In genomic region chr2:223601932-223602676, GRCh38 we compare ENCODE assay signal across 8 cellular contexts. TPM values are rescaled to one million over a fixed set of nuclear protein-coding genes. Genes with fewer than 3 reads are reported as not detected.
A peak's percentile ranks its signal among the peaks of the same experiment; 100 is the strongest.
DNase-seq lines count a peak whose midpoint lies in the region; ATAC-seq and TF ChIP-seq lines count a peak whose summit lies in the region.

Gene SCG2, minus strand, starts transcription at chr2:223602361. Its CDS starts 3,079 bp downstream, at chr2:223599282.

- peaks cover 3% of the 10 kb centered on the region for H3K4me1 Mint-ChIP-seq in activated CD8-positive, alpha-beta T cell treated with anti-CD3 and anti-CD28 coated beads, Interleukin-2, amount 10 ng/mL, durations not matched to agents 7 days and 5 days (ENCODE audit: low read depth)

- no peak within 1 kb of the TSS for H2AFZ ChIP-seq in neuronal stem cell (ENCODE audit: low read length)

- no peaks in the 10 kb centered on the region for H3K36me3 ChIP-seq in neuronal stem cell (replicated peaks in 1 of 2; ENCODE audit: control insufficient read depth in 2 of 2, insufficient read depth in 2 of 2, low read length in 2 of 2)
- H3K36me3 ChIP-seq in uterus, result no peaks in the 10 kb centered on the region

- TF ChIP-seq POLR2A in uterus (IDR thresholded peaks at IDR 0.05), result no peak

- no peaks in the 10 kb centered on the region for H3K79me1 ChIP-seq in neuronal stem cell (ENCODE audit: low read depth, low read length)

- H2BK5ac ChIP-seq in neuronal stem cell (ENCODE audit: low read length), result no peak within 1 kb of the TSS

- DNase-seq in AG08395 (ENCODE audit: low spot score) (peak; percentile 84), NCI-H226 (peak; percentile 73), fibroblast of villous mesenchyme (ENCODE audit: low read depth) (peak; percentile 93), neuronal stem cell (ENCODE audit: low spot score) (peak; percentile 64), uterus (peak; percentile 63 to 68)
- peak; percentile 76 for DNase-seq in activated CD8-positive, alpha-beta T cell treated with anti-CD3 and anti-CD28 coated beads, Interleukin-2, amount 10 ng/mL, durations not matched to agents 7 days and 5 days

- no peak within 1 kb of the TSS for H3K18ac ChIP-seq in neuronal stem cell (ENCODE audit: low read length)

- H3K4me2 ChIP-seq in neuronal stem cell (ENCODE audit: insufficient read depth, low read length, poor library complexity, severe bottlenecking), result no peak within 1 kb of the TSS

- ATAC-seq in GM18511 (IDR thresholded peaks at IDR 0.05; ENCODE audit: unreplicated experiment) (peak; percentile 90), HG03095 (IDR thresholded peaks at IDR 0.05; ENCODE audit: unreplicated experiment) (peak; percentile 92)
- peak; percentile 94 for ATAC-seq in activated CD8-positive, alpha-beta T cell treated with anti-CD3 and anti-CD28 coated beads, Interleukin-2, amount 10 ng/mL, durations not matched to agents 7 days and 5 days

- H3K27ac ChIP-seq in neuronal stem cell (replicated peaks; ENCODE audit: low read length) (no peak within 1 kb of the TSS), uterus (no peak within 1 kb of the TSS)

- H2AK5ac ChIP-seq in neuronal stem cell (ENCODE audit: low read depth, low read length), result no peak within 1 kb of the TSS

- TF ChIP-seq CTCF in fibroblast of villous mesenchyme (IDR thresholded peaks at IDR 0.05; ENCODE audit: insufficient read depth, low read depth, low read length) (peak; percentile 30), uterus (IDR thresholded peaks at IDR 0.05) (peak in 2 of 4 experiments; percentile 4 to 30)

- CTCF ChIA-PET in activated CD8-positive, alpha-beta T cell treated with anti-CD3 and anti-CD28 coated beads, Interleukin-2, amount 10 ng/mL, durations not matched to agents 7 days and 5 days (lab: Charles Lee), result interaction anchor here (1.0 to 1.8 kb wide), 3 partner anchors 32 to 630 kb away, joined by 4 to 7 read pairs (median 5); no protein-coding TSS in a partner anchor

- H2BK15ac ChIP-seq in neuronal stem cell (ENCODE audit: low read length), result no peak within 1 kb of the TSS

- no peak within 1 kb of the TSS for H4K91ac ChIP-seq in neuronal stem cell (ENCODE audit: low read depth, low read length, poor library complexity)

- no peak within 1 kb of the TSS for H3K4me3 Mint-ChIP-seq in activated CD8-positive, alpha-beta T cell treated with anti-CD3 and anti-CD28 coated beads, Interleukin-2, amount 10 ng/mL, durations not matched to agents 7 days and 5 days

- no peak within 1 kb of the TSS for H4K8ac ChIP-seq in neuronal stem cell (ENCODE audit: low read depth, low read length)

- H3K23ac ChIP-seq in neuronal stem cell (ENCODE audit: low read depth, low read length, poor library complexity), result no peak within 1 kb of the TSS

- H3K4me3 ChIP-seq in fibroblast of villous mesenchyme (ENCODE audit: low read depth, low read length) (peak within 1 kb of the TSS; percentile 16), neuronal stem cell (ENCODE audit: low read length in 2 of 2) (no peak within 1 kb of the TSS), uterus (no peak within 1 kb of the TSS)

- no peaks in the 10 kb centered on the region for H3K36me3 Mint-ChIP-seq in activated CD8-positive, alpha-beta T cell treated with anti-CD3 and anti-CD28 coated beads, Interleukin-2, amount 10 ng/mL, durations not matched to agents 7 days and 5 days (ENCODE audit: low read depth)

- no peaks in the 10 kb centered on the region for H3K27me3 ChIP-seq in neuronal stem cell (ENCODE audit: control insufficient read depth in 3 of 3, insufficient read depth in 3 of 3, low read depth in 1 of 3, low read length in 3 of 3)
- no peaks in the 10 kb centered on the region for H3K27me3 ChIP-seq in uterus

- no peaks in the 10 kb centered on the region for H3K9me3 Mint-ChIP-seq in activated CD8-positive, alpha-beta T cell treated with anti-CD3 and anti-CD28 coated beads, Interleukin-2, amount 10 ng/mL, durations not matched to agents 7 days and 5 days (ENCODE audit: insufficient read depth)

- POLR2A ChIA-PET in activated CD8-positive, alpha-beta T cell treated with anti-CD3 and anti-CD28 coated beads, Interleukin-2, amount 10 ng/mL, durations not matched to agents 7 days and 5 days (lab: Charles Lee), result no interaction called here

- no peak within 1 kb of the TSS for H2BK12ac ChIP-seq in neuronal stem cell (ENCODE audit: low read length)

- no peak within 1 kb of the TSS for H2BK120ac ChIP-seq in neuronal stem cell (ENCODE audit: low read depth, low read length)

- no peak within 1 kb of the TSS for H3K27ac Mint-ChIP-seq in activated CD8-positive, alpha-beta T cell treated with anti-CD3 and anti-CD28 coated beads, Interleukin-2, amount 10 ng/mL, durations not matched to agents 7 days and 5 days

- intact Hi-C loops in uterus (cut with DNase I; ENCODE audit: low total_unique reads), result no loop called here

- no peak within 1 kb of the TSS for H3K4ac ChIP-seq in neuronal stem cell (ENCODE audit: low read length)

- H3K14ac ChIP-seq in neuronal stem cell (ENCODE audit: low read length), result no peak within 1 kb of the TSS

- no peaks in the 10 kb centered on the region for H3K9me3 ChIP-seq in neuronal stem cell (replicated peaks in 1 of 2; ENCODE audit: control insufficient read depth in 2 of 2, insufficient read depth in 1 of 2, low read depth in 1 of 2, low read length in 2 of 2)
- H3K9me3 ChIP-seq in uterus, result no peaks in the 10 kb centered on the region

- WGBS in neuronal stem cell (ENCODE audit: extremely low coverage in 2 of 2, insufficient read length in 2 of 2, insufficient replicate concordance in 1 of 2), 2 donors, result no CpG with 5 or more reads among the region's 17 CpGs

- H3K9ac ChIP-seq in neuronal stem cell (ENCODE audit: low read depth, low read length, poor library complexity), result no peak within 1 kb of the TSS

- H3K4me1 ChIP-seq in neuronal stem cell (ENCODE audit: control insufficient read depth in 2 of 2, insufficient read depth in 1 of 2, low read depth in 1 of 2, low read length in 2 of 2) (no peaks in the 10 kb centered on the region), uterus (no peaks in the 10 kb centered on the region)

- H3K27me3 Mint-ChIP-seq in activated CD8-positive, alpha-beta T cell treated with anti-CD3 and anti-CD28 coated beads, Interleukin-2, amount 10 ng/mL, durations not matched to agents 7 days and 5 days (ENCODE audit: low read depth), result no peaks in the 10 kb centered on the region

RNA-seq across cellular contexts. Expression of gene SCG2, which starts in this region (rescaled TPM):
- not detected for total RNA-seq in activated CD8-positive, alpha-beta T cell treated with anti-CD3 and anti-CD28 coated beads, Interleukin-2, amount 10 ng/mL, durations not matched to agents 7 days and 5 days
- total RNA-seq in fibroblast of villous mesenchyme, result 0.86 and 0.97 TPM in 2 replicates
- polyA plus RNA-seq in neuronal stem cell (2013, experiment 1 of 2), result 0.17 TPM
- polyA plus RNA-seq in neuronal stem cell (2013, experiment 2 of 2), result 0.26 TPM
- 1 to 10 TPM in 1 of 4 donors, under 1 TPM in 1, not detected in 2; 0.95 to 5.0 TPM for total RNA-seq in uterus

Comparison
In these comparisons a context has a peak if more than half of its experiments do, and no peak if none do; other contexts are left out.
1. Peak in DNase-seq and ATAC-seq in activated CD8-positive, alpha-beta T cell treated with anti-CD3 and anti-CD28 coated beads, Interleukin-2, amount 10 ng/mL, durations not matched to agents 7 days and 5 days; RNA of the gene not detected or under 1 TPM.
2. Peak in DNase-seq and H3K4me3 ChIP-seq in fibroblast of villous mesenchyme; RNA of the gene not detected or under 1 TPM.